Comparison of ENCODE assay signal across 19 cellular contexts in the genomic region with DNA sequence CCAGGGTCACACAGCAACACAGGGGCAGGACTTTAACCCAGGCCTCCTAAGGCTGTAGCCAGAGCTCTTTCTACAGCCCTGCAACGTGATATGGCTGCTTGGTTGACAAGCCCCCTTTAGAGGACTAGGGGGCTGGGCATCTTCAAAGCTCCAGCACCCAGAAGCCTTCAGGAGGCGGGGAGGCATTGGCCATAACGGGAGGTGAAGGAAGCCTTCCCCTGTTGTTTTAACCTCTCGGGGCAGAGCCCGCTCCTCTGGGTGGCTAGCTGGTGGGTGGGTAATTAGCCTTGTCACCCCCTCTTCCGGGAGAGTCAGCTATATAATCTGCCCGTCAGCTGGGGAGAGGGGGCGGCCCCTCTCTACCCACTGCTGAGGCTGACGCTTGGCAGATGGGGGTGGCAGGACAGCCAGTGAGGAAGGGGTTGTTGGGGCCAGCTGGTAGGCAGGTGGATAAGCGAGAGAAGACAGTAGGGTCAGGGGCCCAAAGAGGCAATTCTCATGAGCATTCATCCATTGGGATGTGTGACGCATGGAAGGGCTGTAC. TPM values are rescaled to one million over a fixed set of nuclear protein-coding genes. Genes with fewer than 3 reads are reported as not detected.
A peak's percentile ranks its signal among the peaks of the same experiment; 100 is the strongest.
DNase-seq lines count a peak whose midpoint lies in the region; ATAC-seq, FAIRE-seq and TF ChIP-seq lines count a peak whose summit lies in the region.
"Had no signal": no experiment of that assay in that cellular context is flagged by ENCODE, and none has a peak within 500 bp of the region (broad histone marks: within the 10 kb centered on the region; RNA-seq: fewer than 3 reads in every experiment).

No MANE protein-coding gene starts in this region.

- H3K27ac ChIP-seq in IMR-90 (ENCODE audit: insufficient read depth, low read length), result no peak overlapping the region
- no peak overlapping the region for H3K27ac ChIP-seq in H1 (ENCODE audit: low read depth, low read length)
- no peak overlapping the region for H3K27ac ChIP-seq in neuronal stem cell (replicated peaks; ENCODE audit: low read length)
- H3K27ac ChIP-seq in colonic mucosa, result no peak overlapping the region

- H2BK20ac ChIP-seq in IMR-90 (ENCODE audit: low read depth, low read length) (no peak overlapping the region), H1 (ENCODE audit: low read length) (peak overlapping the region; percentile 27; the same call in 1 of the 2 replicates)

- H3K79me1 ChIP-seq in IMR-90 (ENCODE audit: low read depth in 1 of 2, low read length in 2 of 2), result no peaks in the 10 kb centered on the region
- H3K79me1 ChIP-seq in H1 (ENCODE audit: low read depth, low read length), result no peaks in the 10 kb centered on the region
- no peaks in the 10 kb centered on the region for H3K79me1 ChIP-seq in neuronal stem cell (ENCODE audit: low read depth, low read length)

- H3K18ac ChIP-seq in IMR-90 (ENCODE audit: low read depth, low read length), result no peak overlapping the region
- H3K18ac ChIP-seq in H1 (ENCODE audit: extremely low read depth, low read length), result no peak overlapping the region; the same call in 1 of the 2 replicates
- H3K18ac ChIP-seq in neuronal stem cell (ENCODE audit: low read length), result peak overlapping the region; percentile 77

- H2BK5ac ChIP-seq in IMR-90 (ENCODE audit: low read depth, low read length, poor library complexity, severe bottlenecking) (no peak overlapping the region), H1 (ENCODE audit: low read depth, low read length) (no peak overlapping the region), neuronal stem cell (ENCODE audit: low read length) (no peak overlapping the region)

- no peak for TF ChIP-seq EP300 in H1 (IDR thresholded peaks at IDR 0.05; ENCODE audit: borderline replicate concordance in 1 of 2, low read depth in 2 of 2, low read length in 2 of 2)

- DNase-seq in IMR-90, result no peak
- no peak for DNase-seq in H1 (ENCODE audit: low read depth in 1 of 2, low spot score in 2 of 2)
- DNase-seq in neuronal stem cell (ENCODE audit: low spot score), result no peak
- no peak for DNase-seq in colonic mucosa
- DNase-seq in activated naive CD4-positive, alpha-beta T cell treated with anti-CD3 and anti-CD28 coated beads for 36 hours, result no peak
- no peak for DNase-seq in ecto neural progenitor cell (ENCODE audit: low spot score)
- DNase-seq: C1 segment of cervical spinal cord; Calu3; CD4-positive, alpha-beta memory T cell; COR-L47; DMS53; DMS79 treated with DMSO at 0.1 percent for 48 hours; GF-D8; HCEC 1CT had no signal

- H3K9me3 Mint-ChIP-seq in activated naive CD4-positive, alpha-beta T cell treated with anti-CD3 and anti-CD28 coated beads for 36 hours, result no peaks in the 10 kb centered on the region
- H3K9me3 Mint-ChIP-seq: CD4-positive, alpha-beta memory T cell; GM23338 had no signal

- H2BK12ac ChIP-seq in H1 (ENCODE audit: low read depth, low read length) (no peak overlapping the region), neuronal stem cell (ENCODE audit: low read length) (no peak overlapping the region)

- TF ChIP-seq CTCF in IMR-90 (conservative IDR thresholded peaks at IDR 0.05; ENCODE audit: low read depth, low read length) (no peak), H1 (IDR thresholded peaks at IDR 0.05; ENCODE audit: control extremely low read depth in 1 of 3, insufficient read depth in 1 of 3, low read depth in 1 of 3, low read length in 3 of 3) (no peak), colonic mucosa (IDR thresholded peaks at IDR 0.05) (no peak)

- peaks cover 1% of the 10 kb centered on the region for H3K4me1 ChIP-seq in IMR-90 (ENCODE audit: control insufficient read depth, insufficient read depth, low read length)
- peaks cover 0 to 3% (median 2%) of the 10 kb centered on the region in 4 experiments; a peak in 4 of 7 replicates for H3K4me1 ChIP-seq in H1 (replicated peaks in 1 of 4; ENCODE audit: control insufficient read depth in 3 of 4, insufficient read depth in 4 of 4, low read length in 3 of 4)
- H3K4me1 ChIP-seq in neuronal stem cell (ENCODE audit: control insufficient read depth in 2 of 2, insufficient read depth in 1 of 2, low read depth in 1 of 2, low read length in 2 of 2), result peaks cover 3 to 12% of the 10 kb centered on the region in 2 donors
- peaks cover 3% of the 10 kb centered on the region for H3K4me1 ChIP-seq in colonic mucosa

- H3K14ac ChIP-seq in IMR-90 (replicated peaks; ENCODE audit: low read depth, low read length) (no peak overlapping the region), H1 (ENCODE audit: insufficient read length) (no peak overlapping the region), neuronal stem cell (ENCODE audit: low read length) (no peak overlapping the region)

- no peaks in the 10 kb centered on the region for H4K20me1 ChIP-seq in IMR-90 (ENCODE audit: insufficient read depth, low read length)
- no peaks in the 10 kb centered on the region for H4K20me1 ChIP-seq in H1 (replicated peaks in 1 of 2; ENCODE audit: control insufficient read depth in 1 of 2, insufficient read depth in 2 of 2, low read length in 2 of 2)

- H3K36me3 ChIP-seq in IMR-90 (ENCODE audit: control insufficient read depth, insufficient read depth, low read length) (no peaks in the 10 kb centered on the region), H1 (ENCODE audit: control insufficient read depth in 2 of 4, insufficient read depth in 4 of 4, low read length in 3 of 4) (no peaks in the 10 kb centered on the region), neuronal stem cell (replicated peaks in 1 of 2; ENCODE audit: control insufficient read depth in 2 of 2, insufficient read depth in 2 of 2, low read length in 2 of 2) (no peaks in the 10 kb centered on the region), colonic mucosa (no peaks in the 10 kb centered on the region)

- no peak for ATAC-seq in IMR-90 (ENCODE audit: low read depth)
- ATAC-seq in GM21515 (IDR thresholded peaks at IDR 0.05; ENCODE audit: unreplicated experiment), result no peak
- ATAC-seq: GM23338 had no signal

- H4K8ac ChIP-seq in IMR-90 (ENCODE audit: low read depth in 2 of 2, low read length in 2 of 2) (no peak overlapping the region), H1 (ENCODE audit: extremely low read depth, insufficient read depth, low read length) (no peak overlapping the region), neuronal stem cell (ENCODE audit: low read depth, low read length) (no peak overlapping the region)

- intact Hi-C loops in IMR-90 (cut with micrococcal nuclease) (no loop called here), colonic mucosa (cut with DNase I) (no loop called here)
- intact Hi-C loops in activated naive CD4-positive, alpha-beta T cell treated with anti-CD3 and anti-CD28 coated beads for 36 hours (cut with micrococcal nuclease), result no loop called here

- H4K5ac ChIP-seq in IMR-90 (ENCODE audit: low read depth, low read length), result no peak overlapping the region
- H4K5ac ChIP-seq in H1 (ENCODE audit: insufficient read length, low read depth, low read length), result no peak overlapping the region

- peaks cover 4% of the 10 kb centered on the region for H3K9me3 ChIP-seq in IMR-90 (ENCODE audit: control insufficient read depth, insufficient read depth, low read length)
- 0 out of 4 replicates have a peak, but pooled peaks cover 0 to 3% of the 10 kb centered on the region in 2 experiments for H3K9me3 ChIP-seq in H1 (ENCODE audit: insufficient read depth in 2 of 2, low read depth in 1 of 2, low read length in 1 of 2)
- peaks cover 0 to 5% of the 10 kb centered on the region in 2 donors for H3K9me3 ChIP-seq in neuronal stem cell (replicated peaks in 1 of 2; ENCODE audit: control insufficient read depth in 2 of 2, insufficient read depth in 1 of 2, low read depth in 1 of 2, low read length in 2 of 2)
- no peaks in the 10 kb centered on the region for H3K9me3 ChIP-seq in colonic mucosa

- H3K56ac ChIP-seq in IMR-90 (ENCODE audit: extremely low read depth, insufficient read depth, low read length), result no peak overlapping the region
- H3K56ac ChIP-seq in H1 (replicated peaks; ENCODE audit: insufficient read length, low read depth, low read length), result no peak overlapping the region

- CTCF ChIA-PET in IMR-90 (lab: Yijun Ruan, JAX) (interaction anchor here (1.0 kb wide), 1 partner anchor 14 kb away, joined by 3 read pairs; no protein-coding TSS in a partner anchor), H1 (lab: Charles Lee; ENCODE audit: partially characterized antibody) (interaction anchor here (0.7 to 6.0 kb wide), 12 partner anchors 10 to 132 kb away, joined by 3 to 73 read pairs (median 6); a partner anchor contains a TSS)
- CTCF ChIA-PET in activated naive CD4-positive, alpha-beta T cell treated with anti-CD3 and anti-CD28 coated beads for 36 hours (lab: Charles Lee), result interaction anchor here (1.1 kb wide), 1 partner anchor 23 kb away, joined by 3 read pairs; no protein-coding TSS in a partner anchor

- 49% methylated on average over 2 of the region's 11 CpGs; no CpG with 5 or more reads in 1 of the 2 experiments for WGBS in IMR-90 (ENCODE audit: extremely low coverage in 2 of 2, insufficient read length in 1 of 2), 2 experiments
- WGBS in H1 (ENCODE audit: extremely low coverage in 1 of 2, insufficient coverage in 1 of 2, insufficient read length in 1 of 2, insufficient replicate concordance in 2 of 2, low coverage in 1 of 2, low lambda C conversion rate in 2 of 2, missing lambda C conversion rate in 1 of 2), 2 experiments, result 78% methylated on average over 11 of the region's 11 CpGs; no CpG with 5 or more reads in 1 of the 2 experiments
- no CpG with 5 or more reads among the region's 11 CpGs for WGBS in neuronal stem cell (ENCODE audit: extremely low coverage in 2 of 2, insufficient read length in 2 of 2, insufficient replicate concordance in 1 of 2), 2 donors

- H3K4me1 Mint-ChIP-seq in activated naive CD4-positive, alpha-beta T cell treated with anti-CD3 and anti-CD28 coated beads for 36 hours (ENCODE audit: low read depth), result peaks cover 2% of the 10 kb centered on the region

- no peaks in the 10 kb centered on the region for H3K36me3 Mint-ChIP-seq in activated naive CD4-positive, alpha-beta T cell treated with anti-CD3 and anti-CD28 coated beads for 36 hours (ENCODE audit: low read depth)
- H3K36me3 Mint-ChIP-seq: CD4-positive, alpha-beta memory T cell had no signal

- TF ChIP-seq RAD21 in IMR-90 (IDR thresholded peaks at IDR 0.05; ENCODE audit: low read length) (no peak), H1 (IDR thresholded peaks at IDR 0.05 in 1 of 2, conservative IDR thresholded peaks at IDR 0.05 in 1 of 2; ENCODE audit: low read depth in 2 of 2, low read length in 2 of 2) (no peak)

- 0 out of 2 replicates have a peak, but pooled peaks cover 4% of the 10 kb centered on the region for H3K9me1 ChIP-seq in IMR-90 (ENCODE audit: insufficient read depth, low read length)

- FAIRE-seq in H1 (lab: Jason Lieb, UNC), result no peak
- FAIRE-seq: GM12891, GM18507, H54 had no signal

- H3K4me3 ChIP-seq in IMR-90 (ENCODE audit: insufficient read depth, low read depth, low read length) (no peak overlapping the region), H1 (ENCODE audit: extremely low read depth in 1 of 4, insufficient read depth in 2 of 4, low read depth in 3 of 4, low read length in 4 of 4) (no peak overlapping the region), neuronal stem cell (ENCODE audit: low read length in 2 of 2) (no peak overlapping the region), colonic mucosa (no peak overlapping the region)
- H3K4me3 ChIP-seq: GM23338 had no signal

- no peak overlapping the region for H3K27ac Mint-ChIP-seq in activated naive CD4-positive, alpha-beta T cell treated with anti-CD3 and anti-CD28 coated beads for 36 hours
- H3K27ac Mint-ChIP-seq: GM23338 had no signal

- H3K4ac ChIP-seq in IMR-90 (ENCODE audit: low read depth, low read length), result no peak overlapping the region
- H3K4ac ChIP-seq in H1 (replicated peaks; ENCODE audit: insufficient read length, low read depth, low read length), result no peak overlapping the region
- no peak overlapping the region for H3K4ac ChIP-seq in neuronal stem cell (ENCODE audit: low read length)

- in situ Hi-C loops in IMR-90 (cut with MboI; ENCODE audit: low sequenced_read_pairs), result no loop called here

- H3K9ac ChIP-seq in IMR-90 (ENCODE audit: low read depth, low read length) (no peak overlapping the region), H1 (replicated peaks in 1 of 4; ENCODE audit: extremely low read depth in 1 of 4, low read depth in 3 of 4, low read length in 3 of 4) (no peak overlapping the region), neuronal stem cell (ENCODE audit: low read depth, low read length, poor library complexity) (peak overlapping the region; percentile 14), colonic mucosa (ENCODE audit: low read depth in 2 of 2, low read length in 2 of 2) (no peak overlapping the region)

- H2AK5ac ChIP-seq in IMR-90 (ENCODE audit: low read depth, low read length) (no peak overlapping the region), H1 (ENCODE audit: low read depth, low read length) (no peak overlapping the region), neuronal stem cell (ENCODE audit: low read depth, low read length) (peak overlapping the region; percentile 71)

- dilution Hi-C loops in IMR-90 (cut with HindIII; ENCODE audit: low sequenced_read_pairs, unreplicated experiment), result no loop called here

- H3K23ac ChIP-seq in IMR-90 (ENCODE audit: low read depth, low read length) (no peak overlapping the region), H1 (ENCODE audit: insufficient read length) (no peak overlapping the region), neuronal stem cell (ENCODE audit: low read depth, low read length, poor library complexity) (peak overlapping the region; percentile 77)

- H2AFZ ChIP-seq in IMR-90 (replicated peaks; ENCODE audit: low read length, poor library complexity) (peak overlapping the region; percentile 43), H1 (ENCODE audit: low read length) (no peak overlapping the region), neuronal stem cell (ENCODE audit: low read length) (no peak overlapping the region)
- H2AFZ ChIP-seq: GM23338 had no signal

- no TSS peak for BruUV-seq in IMR-90 (replicated peaks; lab: Mats Ljungman, UMichigan)

- H2BK120ac ChIP-seq in IMR-90 (ENCODE audit: low read depth, low read length) (no peak overlapping the region), H1 (replicated peaks; ENCODE audit: low read depth, low read length) (no peak overlapping the region), neuronal stem cell (ENCODE audit: low read depth, low read length) (no peak overlapping the region)

- peaks cover 1% of the 10 kb centered on the region; the same call in 1 of the 2 replicates for H3K23me2 ChIP-seq in H1 (ENCODE audit: low read depth, low read length)

- TF ChIP-seq POLR2A in IMR-90 (IDR thresholded peaks at IDR 0.05; ENCODE audit: low read depth, low read length) (no peak), H1 (IDR thresholded peaks at IDR 0.05; ENCODE audit: control extremely low read depth in 1 of 2, low read depth in 2 of 2, low read length in 2 of 2) (no peak)

- H2BK15ac ChIP-seq in IMR-90 (ENCODE audit: low read depth, low read length) (no peak overlapping the region), H1 (ENCODE audit: low read length) (no peak overlapping the region), neuronal stem cell (ENCODE audit: low read length) (no peak overlapping the region)

- no peak overlapping the region for H2AK9ac ChIP-seq in IMR-90 (replicated peaks; ENCODE audit: low read depth, low read length, poor library complexity)

- no peaks in the 10 kb centered on the region for H3K79me2 ChIP-seq in H1 (ENCODE audit: control insufficient read depth in 1 of 2, insufficient read depth in 2 of 2, low read length in 2 of 2)

- H4K91ac ChIP-seq in IMR-90 (ENCODE audit: insufficient read depth, low read depth, low read length) (no peak overlapping the region), H1 (replicated peaks; ENCODE audit: insufficient read length, low read length) (no peak overlapping the region), neuronal stem cell (ENCODE audit: low read depth, low read length, poor library complexity) (no peak overlapping the region)

- no peak overlapping the region for H3K4me3 Mint-ChIP-seq in activated naive CD4-positive, alpha-beta T cell treated with anti-CD3 and anti-CD28 coated beads for 36 hours
- H3K4me3 Mint-ChIP-seq: CD4-positive, alpha-beta memory T cell; GM23338 had no signal

- peaks cover 11% of the 10 kb centered on the region for H3K27me3 Mint-ChIP-seq in activated naive CD4-positive, alpha-beta T cell treated with anti-CD3 and anti-CD28 coated beads for 36 hours (ENCODE audit: low read depth)

- H3K4me2 ChIP-seq in IMR-90 (ENCODE audit: low read depth, low read length), result no peak overlapping the region
- H3K4me2 ChIP-seq in H1 (ENCODE audit: insufficient read depth in 1 of 2, low read depth in 2 of 2, low read length in 2 of 2), result no peak overlapping the region
- H3K4me2 ChIP-seq in neuronal stem cell (ENCODE audit: insufficient read depth, low read length, poor library complexity, severe bottlenecking), result no peak overlapping the region
- H3K4me2 ChIP-seq: GM23338 had no signal

- H3K27me3 ChIP-seq in IMR-90 (ENCODE audit: control insufficient read depth, insufficient read depth, low read length) (peaks cover 32% of the 10 kb centered on the region), H1 (replicated peaks in 1 of 4; ENCODE audit: control insufficient read depth in 3 of 4, extremely low read depth in 1 of 4, insufficient read depth in 3 of 4, low read length in 3 of 4) (no peaks in the 10 kb centered on the region), neuronal stem cell (ENCODE audit: control insufficient read depth in 3 of 3, insufficient read depth in 3 of 3, low read depth in 1 of 3, low read length in 3 of 3) (peaks cover 0 to 27% (median 0%) of the 10 kb centered on the region in 3 experiments), colonic mucosa (no peaks in the 10 kb centered on the region)

- POLR2A ChIA-PET in IMR-90 (lab: Charles Lee; ENCODE audit: unreplicated experiment), result no interaction called here
- POLR2A ChIA-PET in H1 (lab: Charles Lee; ENCODE audit: partially characterized antibody), result interaction anchor here (0.9 kb wide), 1 partner anchor 10 kb away, joined by 3 read pairs; no protein-coding TSS in a partner anchor

RNA-seq across cellular contexts. Expression of gene SYT7, which starts 32.9 kb away (rescaled TPM):
- total RNA-seq in IMR-90 (2012; rRNA removed) (under 0.01 TPM in 1 of 2 replicates, not detected in the other), colonic mucosa (10 to 100 TPM in 1 of 2 donors, 1 to 10 TPM in 1; 8.5 to 28.4 TPM)
- polyA plus RNA-seq in IMR-90 (2012; rRNA removed) (0.19 and 0.26 TPM in 2 replicates), H1 (2011; rRNA removed) (9.6 and 14.4 TPM in 2 replicates)
- polyA plus RNA-seq in IMR-90 (2012; cell fraction: cytosol; rRNA removed), result 0.10 and 0.29 TPM in 2 replicates
- 0.53 and 0.90 TPM in 2 replicates for polyA plus RNA-seq in IMR-90 (2012; cell fraction: nucleus; rRNA removed; ENCODE audit: low replicate concordance)
- 10.5 and 10.6 TPM in 2 replicates for total RNA-seq in H1 (2021; fragmentation: NEBNext Ultra II Directional; extraction: Animal tissue kit (Norgen Biotek cat#: 25700))
- 9.2 TPM for polyA plus RNA-seq in H1 (2011; cell fraction: cytosol; rRNA removed)
- 23.5 TPM for polyA plus RNA-seq in H1 (2011; cell fraction: nucleus; rRNA removed)
- 9.2 to 16.6 TPM (median 13.7 TPM) in 4 replicates for polyA plus RNA-seq in H1 (2012, experiment 1 of 2)
- polyA plus RNA-seq in H1 (2012, experiment 2 of 2), result 7.6 TPM
- polyA plus RNA-seq in H1 (2013, experiment 1 of 2), result 10.6 TPM
- 10.5 TPM for polyA plus RNA-seq in H1 (2013, experiment 2 of 2)
- 5.7 and 8.6 TPM in 2 replicates for polyA minus RNA-seq in H1 (2011; rRNA and poly(A)+ RNA removed)
- 8.2 TPM for polyA minus RNA-seq in H1 (2011; cell fraction: cytosol; rRNA and poly(A)+ RNA removed)
- 6.4 TPM for polyA minus RNA-seq in H1 (2011; cell fraction: nucleus; rRNA and poly(A)+ RNA removed)
- polyA plus RNA-seq in neuronal stem cell (2013, experiment 1 of 2), result 2.5 TPM
- polyA plus RNA-seq in neuronal stem cell (2013, experiment 2 of 2), result 2.3 TPM
- not detected for total RNA-seq in activated naive CD4-positive, alpha-beta T cell treated with anti-CD3 and anti-CD28 coated beads for 36 hours
- total RNA-seq: CD4-positive, alpha-beta memory T cell had no signal
- polyA plus RNA-seq: CD4-positive, alpha-beta memory T cell had no signal
